Comparison of ENCODE assay signal across 1 cellular context in genomic region chr22:36467946-36468345, GRCh38.
TF ChIP-seq lines count a peak whose summit lies in the region.

No MANE protein-coding gene starts in this region.

TF ChIP-seq in H1, 55 proteins besides CTCF, POLR2A, EP300 and RAD21 (continued from another document):
- TF ChIP-seq GTF2F1 (IDR thresholded peaks at IDR 0.05; ENCODE audit: borderline replicate concordance, low read depth, low read length) (no peak), KDM4A (IDR thresholded peaks at IDR 0.05; ENCODE audit: low read depth, low read length, severe bottlenecking) (no peak), FOSL1 (IDR thresholded peaks at IDR 0.05; ENCODE audit: insufficient read depth, low read depth, low read length) (no peak), KDM1A (IDR thresholded peaks at IDR 0.05; ENCODE audit: borderline replicate concordance, low read length) (no peak), PHF8 (conservative IDR thresholded peaks at IDR 0.05; ENCODE audit: low read depth, low read length) (no peak), CREB1 (IDR thresholded peaks at IDR 0.05) (no peak), EGR1 (IDR thresholded peaks at IDR 0.05; ENCODE audit: borderline replicate concordance, low read depth, low read length) (no peak), HDAC6 (IDR thresholded peaks at IDR 0.05; ENCODE audit: low read depth, low read length) (no peak), YY1 (IDR thresholded peaks at IDR 0.05; ENCODE audit: low read depth, low read length) (no peak)
